In genomic region chr5:151235239-151235571, GRCh38 we compare ENCODE assay signal across 8 cellular contexts. TPM values are rescaled to one million over a fixed set of nuclear protein-coding genes. Genes with fewer than 3 reads are reported as not detected.
A peak's percentile ranks its signal among the peaks of the same experiment; 100 is the strongest.
DNase-seq lines count a peak whose midpoint lies in the region; ATAC-seq, FAIRE-seq and TF ChIP-seq lines count a peak whose summit lies in the region.
"Not testable (repeated sequence)": the region's sequence is repeated elsewhere in the genome, so short reads cannot be mapped to it uniquely, and the experiment has no call there.

No MANE protein-coding gene starts in this region.

- 47% methylated on average over 6 of the region's 6 CpGs for WGBS in K562 (ENCODE audit: insufficient coverage, low coverage, missing lambda C conversion rate)
- WGBS in esophagus squamous epithelium, 2 donors, result 93 to 100% methylated on average over 1 to 3 of the region's 6 CpGs
- 100% methylated on average over 1 of the region's 6 CpGs for WGBS in right lobe of liver (ENCODE audit: insufficient coverage, low coverage, low lambda C conversion rate, missing lambda C conversion rate)
- WGBS in spleen, 5 donors, result 94 to 98% (median 96%) methylated on average over 6 of the region's 6 CpGs

- CTCF ChIA-PET in K562 (lab: Yijun Ruan, JAX; ENCODE audit: low intra/inter-chr PET ratio), result not testable (repeated sequence)

- not testable (repeated sequence) for TF ChIP-seq RAD21 in K562 (CRISPR knock-in tag; conservative IDR thresholded peaks at IDR 0.05 in 1 of 2, IDR thresholded peaks at IDR 0.05 in 1 of 2)

- not testable (repeated sequence) for FAIRE-seq in K562 (lab: Jason Lieb, UNC)

- H3K27me3 ChIP-seq in DOHH2 (ENCODE audit: control insufficient read depth, low read length); SU-DHL-6 (ENCODE audit: low read length); esophagus squamous epithelium; right lobe of liver; spleen (replicated peaks in 1 of 7); upper lobe of right lung: not testable (repeated sequence)
- peaks cover 5 to 33% of the 10 kb centered on the region in 2 experiments for H3K27me3 ChIP-seq in K562 (ENCODE audit: control insufficient read depth in 2 of 2, insufficient read depth in 2 of 2, low read length in 2 of 2)

- in situ Hi-C loops in K562 (cut with MboI), result loop anchor here (5.0 kb wide), 2 partner anchors 63 to 113 kb away; no protein-coding TSS in a partner anchor

- peak overlapping the region in 9 of 10 donors; percentile 88 to 94 (median 91) for H3K27ac Mint-ChIP-seq in naive thymus-derived CD8-positive, alpha-beta T cell

- ATAC-seq in K562; right lobe of liver; naive thymus-derived CD8-positive, alpha-beta T cell; upper lobe of right lung: not testable (repeated sequence)

- not testable (repeated sequence) for TF ChIP-seq EP300 in K562 (IDR thresholded peaks at IDR 0.05; ENCODE audit: low read length)

- not testable (repeated sequence) for H3K36me3 Mint-ChIP-seq in naive thymus-derived CD8-positive, alpha-beta T cell

- H3K79me2 ChIP-seq in DOHH2 (ENCODE audit: control insufficient read depth, low read length); SU-DHL-6 (ENCODE audit: insufficient read depth, low read length); K562 (ENCODE audit: control insufficient read depth, insufficient read depth, low read length): not testable (repeated sequence)

- H3K9me1 ChIP-seq in K562 (ENCODE audit: control insufficient read depth, insufficient read depth, low read length), result not testable (repeated sequence)

- intact Hi-C loops in K562 (cut with micrococcal nuclease), result not testable (repeated sequence)
- intact Hi-C loops in esophagus squamous epithelium (cut with DNase I) (loop anchor here (10.0 kb wide), 1 partner anchor 110 kb away; no protein-coding TSS in a partner anchor), right lobe of liver (cut with DNase I) (loop anchor here in 1 of 2 donors (5.0 to 10.0 kb wide), 2 partner anchors 70 to 113 kb away; no protein-coding TSS in a partner anchor), spleen (cut with DNase I; ENCODE audit: low total_unique reads) (loop anchor here (5.0 to 10.0 kb wide), 2 partner anchors 60 to 108 kb away; no protein-coding TSS in a partner anchor), upper lobe of right lung (cut with DNase I) (loop anchor here (10.0 kb wide), 3 partner anchors 70 to 180 kb away; no protein-coding TSS in a partner anchor)

- H3K9me3 ChIP-seq in DOHH2 (ENCODE audit: control insufficient read depth, insufficient read depth, low read length); SU-DHL-6 (ENCODE audit: insufficient read depth, low read length); K562 (replicated peaks; ENCODE audit: control insufficient read depth, insufficient read depth, low read depth, low read length); esophagus squamous epithelium; right lobe of liver; spleen; upper lobe of right lung: not testable (repeated sequence)

- H3K4me1 ChIP-seq in DOHH2 (ENCODE audit: control insufficient read depth, low read length) (peaks cover 74% of the 10 kb centered on the region), esophagus squamous epithelium (peaks cover 0 to 19% (median 13%) of the 10 kb centered on the region in 3 donors), right lobe of liver (peaks cover 0 to 15% (median 6%) of the 10 kb centered on the region in 4 donors), spleen (peaks cover 11 to 90% (median 53%) of the 10 kb centered on the region in 6 donors), upper lobe of right lung (peaks cover 14% of the 10 kb centered on the region)
- not testable (repeated sequence) for H3K4me1 ChIP-seq in K562 (replicated peaks in 1 of 2; ENCODE audit: control insufficient read depth in 2 of 2, insufficient read depth in 2 of 2, low read length in 2 of 2)

- H3K9ac ChIP-seq in SU-DHL-6 (ENCODE audit: low read length), result peak overlapping the region; percentile 68
- H3K9ac ChIP-seq in K562 (ENCODE audit: insufficient read depth in 1 of 2, low read depth in 2 of 2, low read length in 2 of 2), result not testable (repeated sequence)

- POLR2A ChIA-PET in K562 (lab: Yijun Ruan, JAX), result interaction anchor here (0.7 to 1.6 kb wide), 4 partner anchors 11 to 260 kb away, joined by 3 to 5 read pairs (median 4); partner anchors contain the start of gene CCDC69
- POLR2A ChIA-PET in naive thymus-derived CD8-positive, alpha-beta T cell (lab: Charles Lee), result interaction anchor here (0.7 to 3.0 kb wide), 15 partner anchors 12 to 537 kb away, joined by 3 to 92 read pairs (median 4); partner anchors contain the start of genes ANXA6, CCDC69 and GM2A

- not testable (repeated sequence) for H3K9me3 Mint-ChIP-seq in naive thymus-derived CD8-positive, alpha-beta T cell

- not testable (repeated sequence) for H3K27me3 Mint-ChIP-seq in naive thymus-derived CD8-positive, alpha-beta T cell

- not testable (repeated sequence) for H3K9me2 ChIP-seq in DOHH2 (replicated peaks; ENCODE audit: control insufficient read depth, low read length); SU-DHL-6 (replicated peaks; ENCODE audit: insufficient read depth, low read length)

- H3K27ac ChIP-seq in DOHH2 (ENCODE audit: low read depth, low read length) (peak overlapping the region; percentile 45), SU-DHL-6 (ENCODE audit: low read depth, low read length) (peak overlapping the region; percentile 99), esophagus squamous epithelium (peak overlapping the region in 3 of 4 donors; percentile 45 to 78 (median 77)), right lobe of liver (peak overlapping the region in 2 of 3 donors; percentile 30 to 49), spleen (peak overlapping the region; percentile 30 to 85 (median 74)), upper lobe of right lung (peak overlapping the region; percentile 49)
- H3K27ac ChIP-seq in K562 (ENCODE audit: extremely low read depth, low read depth, low read length), result not testable (repeated sequence)

- H3K4me2 ChIP-seq in DOHH2 (ENCODE audit: low read length), result peak overlapping the region; percentile 60
- H3K4me2 ChIP-seq in SU-DHL-6 (ENCODE audit: low read depth, low read length, poor library complexity, severe bottlenecking), result peak overlapping the region; percentile 62
- H3K4me2 ChIP-seq in K562 (ENCODE audit: insufficient read depth, low read length), result not testable (repeated sequence)

- H3F3A ChIP-seq in DOHH2 (ENCODE audit: control insufficient read depth, insufficient read depth) (peaks cover 13% of the 10 kb centered on the region), SU-DHL-6 (ENCODE audit: insufficient read depth) (peaks cover 75% of the 10 kb centered on the region)

- BruUV-seq in K562 (replicated peaks; lab: Mats Ljungman, UMichigan), result not testable (repeated sequence)

- not testable (repeated sequence) for TF ChIP-seq POLR2A in K562 (conservative IDR thresholded peaks at IDR 0.05); esophagus squamous epithelium (IDR thresholded peaks at IDR 0.05); right lobe of liver (IDR thresholded peaks at IDR 0.05); spleen (IDR thresholded peaks at IDR 0.05)

- not testable (repeated sequence) for DNase-seq in K562 (ENCODE audit: extremely low read depth in 1 of 4, low spot score in 3 of 4); esophagus squamous epithelium (lab: John Stamatoyannopoulos, UW); right lobe of liver; naive thymus-derived CD8-positive, alpha-beta T cell; spleen; upper lobe of right lung

- H3K36me3 ChIP-seq in DOHH2 (ENCODE audit: control insufficient read depth, low read length); SU-DHL-6 (ENCODE audit: low read length); K562 (ENCODE audit: control insufficient read depth, insufficient read depth, low read length); esophagus squamous epithelium; right lobe of liver; spleen; upper lobe of right lung: not testable (repeated sequence)

- not testable (repeated sequence) for H2AFZ ChIP-seq in SU-DHL-6 (ENCODE audit: low read depth, low read length, severe bottlenecking)
- peak overlapping the region; percentile 18; the same call in 1 of the 2 replicates for H2AFZ ChIP-seq in K562 (ENCODE audit: low read depth, low read length)

- H3K4me3 Mint-ChIP-seq in naive thymus-derived CD8-positive, alpha-beta T cell, result peak overlapping the region in 8 of 10 donors; percentile 67 to 87 (median 80)

- H3K4me3 ChIP-seq in DOHH2 (ENCODE audit: low read length), result peak overlapping the region; percentile 47
- not testable (repeated sequence) for H3K4me3 ChIP-seq in SU-DHL-6 (ENCODE audit: insufficient read depth, low read length, poor library complexity, severe bottlenecking); K562; right lobe of liver; upper lobe of right lung
- peak overlapping the region in 1 of 4 donors; percentile 37 for H3K4me3 ChIP-seq in esophagus squamous epithelium
- H3K4me3 ChIP-seq in spleen, result peak overlapping the region in 1 of 8 donors; percentile 45

- TF ChIP-seq CTCF in DOHH2 (IDR thresholded peaks at IDR 0.05; ENCODE audit: low read depth, low read length, poor library complexity, severe bottlenecking); SU-DHL-6 (IDR thresholded peaks at IDR 0.05; ENCODE audit: insufficient read depth, low read length, poor library complexity, severe bottlenecking); K562 (IDR thresholded peaks at IDR 0.05 in 2 of 3, conservative IDR thresholded peaks at IDR 0.05 in 1 of 3; ENCODE audit: insufficient read depth in 2 of 3, low read depth in 1 of 3, low read length in 3 of 3); esophagus squamous epithelium (IDR thresholded peaks at IDR 0.05); right lobe of liver (IDR thresholded peaks at IDR 0.05); spleen (IDR thresholded peaks at IDR 0.05 in 8 of 11, conservative IDR thresholded peaks at IDR 0.05 in 3 of 11); upper lobe of right lung (IDR thresholded peaks at IDR 0.05): not testable (repeated sequence)

- H4K20me1 ChIP-seq in DOHH2 (ENCODE audit: control insufficient read depth, insufficient read depth, low read depth, low read length); SU-DHL-6 (ENCODE audit: low read depth, low read length); K562 (replicated peaks; ENCODE audit: control insufficient read depth, insufficient read depth, low read length): not testable (repeated sequence)

- peaks cover 18 to 55% (median 48%) of the 10 kb centered on the region in 4 donors for H3K4me1 Mint-ChIP-seq in naive thymus-derived CD8-positive, alpha-beta T cell

RNA-seq across cellular contexts. Expression of gene CCDC69, which starts 11.3 kb away (rescaled TPM):
- 4.2 and 7.7 TPM in 2 replicates for total RNA-seq in K562 (2011; cell fraction: chromatin; rRNA removed; ENCODE audit: low replicate concordance)
- 3.7 and 3.8 TPM in 2 replicates for total RNA-seq in K562 (2011; cell fraction: nucleolus; rRNA removed)
- 5.5 and 8.5 TPM in 2 replicates for total RNA-seq in K562 (2011; cell fraction: nucleoplasm; rRNA removed)
- 8.0 and 10.7 TPM in 2 replicates for total RNA-seq in K562 (2014; rRNA removed)
- total RNA-seq in K562 (2014; rRNA removed; fragmentation: Illumina TruSeq; extraction: Trizol), result 7.2 and 7.3 TPM in 2 replicates
- 10.4 and 10.6 TPM in 2 replicates for total RNA-seq in K562 (2015; rRNA removed; fragmentation: Illumina TruSeq; extraction: Trizol)
- total RNA-seq in K562 (2021), result 7.5 and 7.6 TPM in 2 replicates
- polyA plus RNA-seq in K562 (2011; rRNA removed), result 11.5 and 12.2 TPM in 2 replicates
- 8.8 and 11.5 TPM in 2 replicates for polyA plus RNA-seq in K562 (2011; cell fraction: cytosol; rRNA removed)
- 4.4 and 4.6 TPM in 2 replicates for polyA plus RNA-seq in K562 (2011; cell fraction: nucleus; rRNA removed)
- polyA plus RNA-seq in K562 (2012), result 10.4 and 12.9 TPM in 2 replicates
- polyA plus RNA-seq in K562 (2014; fragmentation: Illumina TruSeq; extraction: Trizol), result 9.6 and 11.1 TPM in 2 replicates
- polyA plus RNA-seq in K562 (2014; fragmentation: Nextera tagmentation; extraction: Ambion mirVana), result 1 to 10 TPM in 1 of 2 experiments, under 1 TPM in 1; 0.65 to 1.5 TPM
- polyA plus RNA-seq in K562 (2014; rRNA removed), result 6.6 and 7.2 TPM in 2 replicates
- polyA minus RNA-seq in K562 (2011; rRNA and poly(A)+ RNA removed), result 8.0 and 8.5 TPM in 2 replicates
- polyA minus RNA-seq in K562 (2011; cell fraction: cytosol; rRNA and poly(A)+ RNA removed), result 3.7 and 3.9 TPM in 2 replicates
- polyA minus RNA-seq in K562 (2011; cell fraction: nucleus; rRNA and poly(A)+ RNA removed), result 1.8 and 3.9 TPM in 2 replicates
- 10 to 100 TPM; 10.9 to 87.0 (median 37.8) TPM for total RNA-seq in esophagus squamous epithelium
- total RNA-seq in right lobe of liver, result 10 to 100 TPM; 11.8 to 30.9 (median 22.9) TPM
- 100 to 1,000 TPM; 131 to 151 TPM for total RNA-seq in naive thymus-derived CD8-positive, alpha-beta T cell
- polyA plus RNA-seq in naive thymus-derived CD8-positive, alpha-beta T cell, result 100 to 1,000 TPM in 1 of 3 donors, 10 to 100 TPM in 2; 79.8 to 130 (median 98.1) TPM
- total RNA-seq in spleen, result 100 to 1,000 TPM in 4 of 7 donors, 10 to 100 TPM in 3; 68.4 to 145 (median 106) TPM
- 10 to 100 TPM; 37.7 to 90.3 (median 39.3) TPM for polyA plus RNA-seq in spleen
- 81.9 TPM for total RNA-seq in upper lobe of right lung

RNA-seq across cellular contexts. Expression of gene GM2A, which starts 17.8 kb away (rescaled TPM):
- total RNA-seq in K562 (2011; cell fraction: chromatin; rRNA removed; ENCODE audit: low replicate concordance), result 6.6 and 8.0 TPM in 2 replicates
- 8.3 and 9.7 TPM in 2 replicates for total RNA-seq in K562 (2011; cell fraction: nucleolus; rRNA removed)
- 9.1 and 11.3 TPM in 2 replicates for total RNA-seq in K562 (2011; cell fraction: nucleoplasm; rRNA removed)
- total RNA-seq in K562 (2014; rRNA removed) (9.9 and 12.4 TPM in 2 replicates), K562 (2014; rRNA removed; fragmentation: Illumina TruSeq; extraction: Trizol) (11.9 and 12.3 TPM in 2 replicates), K562 (2015; rRNA removed; fragmentation: Illumina TruSeq; extraction: Trizol) (34.0 and 36.0 TPM in 2 replicates), K562 (2021) (13.2 and 14.4 TPM in 2 replicates), esophagus squamous epithelium (100 to 1,000 TPM in 2 of 4 donors, 10 to 100 TPM in 2; 62.4 to 132 (median 89.7) TPM), right lobe of liver (10 to 100 TPM; 11.7 to 23.6 (median 20.3) TPM), spleen (10 to 100 TPM; 54.7 to 95.7 (median 73.7) TPM), upper lobe of right lung (104 TPM)
- polyA plus RNA-seq in K562 (2011; rRNA removed) (5.8 and 9.1 TPM in 2 replicates), K562 (2014; fragmentation: Illumina TruSeq; extraction: Trizol) (10.6 and 11.1 TPM in 2 replicates), K562 (2014; fragmentation: Nextera tagmentation; extraction: Ambion mirVana) (1 to 10 TPM; 7.1 to 10.0 TPM), K562 (2014; rRNA removed) (7.3 TPM in 2 replicates), spleen (10 to 100 TPM; 31.6 to 86.2 (median 48.4) TPM)
- 5.6 and 8.0 TPM in 2 replicates for polyA plus RNA-seq in K562 (2011; cell fraction: cytosol; rRNA removed)
- polyA plus RNA-seq in K562 (2011; cell fraction: nucleus; rRNA removed), result 2.5 and 3.4 TPM in 2 replicates
- polyA plus RNA-seq in K562 (2012), result 18.5 and 29.7 TPM in 2 replicates
- 10.4 and 13.3 TPM in 2 replicates for polyA minus RNA-seq in K562 (2011; rRNA and poly(A)+ RNA removed)
- 6.2 and 9.7 TPM in 2 replicates for polyA minus RNA-seq in K562 (2011; cell fraction: cytosol; rRNA and poly(A)+ RNA removed)
- polyA minus RNA-seq in K562 (2011; cell fraction: nucleus; rRNA and poly(A)+ RNA removed), result 1.2 and 3.4 TPM in 2 replicates
- total RNA-seq in naive thymus-derived CD8-positive, alpha-beta T cell, result 10 to 100 TPM; 12.5 to 13.8 TPM
- 1 to 10 TPM; 3.8 to 6.5 (median 5.6) TPM for polyA plus RNA-seq in naive thymus-derived CD8-positive, alpha-beta T cell
